ENCODE assay signal across 4 cellular contexts in genomic region chr19:42348211-42348610, GRCh38. TPM values are rescaled to one million over a fixed set of nuclear protein-coding genes. Genes with fewer than 3 reads are reported as not detected.
"Had no signal": no experiment of that assay in that cellular context is flagged by ENCODE, and none has a peak within 500 bp of the region (broad histone marks: within the 10 kb centered on the region; RNA-seq: fewer than 3 reads in every experiment).

No MANE protein-coding gene starts in this region.

- H3K4me3 ChIP-seq: GM12878 had no signal

- DNase-seq: GDM1, GF-D8 had no signal

- ATAC-seq: GM12878 had no signal

RNA-seq across cellular contexts. Expression of gene TMEM145, which starts 35.1 kb away (rescaled TPM):
- total RNA-seq: G401 had no signal

RNA-seq across cellular contexts. Expression of gene CNFN, which starts 41.9 kb away (rescaled TPM):
- total RNA-seq: GM12878 had no signal
